12 cellular contexts compared by ENCODE assay signal in the genomic region with DNA sequence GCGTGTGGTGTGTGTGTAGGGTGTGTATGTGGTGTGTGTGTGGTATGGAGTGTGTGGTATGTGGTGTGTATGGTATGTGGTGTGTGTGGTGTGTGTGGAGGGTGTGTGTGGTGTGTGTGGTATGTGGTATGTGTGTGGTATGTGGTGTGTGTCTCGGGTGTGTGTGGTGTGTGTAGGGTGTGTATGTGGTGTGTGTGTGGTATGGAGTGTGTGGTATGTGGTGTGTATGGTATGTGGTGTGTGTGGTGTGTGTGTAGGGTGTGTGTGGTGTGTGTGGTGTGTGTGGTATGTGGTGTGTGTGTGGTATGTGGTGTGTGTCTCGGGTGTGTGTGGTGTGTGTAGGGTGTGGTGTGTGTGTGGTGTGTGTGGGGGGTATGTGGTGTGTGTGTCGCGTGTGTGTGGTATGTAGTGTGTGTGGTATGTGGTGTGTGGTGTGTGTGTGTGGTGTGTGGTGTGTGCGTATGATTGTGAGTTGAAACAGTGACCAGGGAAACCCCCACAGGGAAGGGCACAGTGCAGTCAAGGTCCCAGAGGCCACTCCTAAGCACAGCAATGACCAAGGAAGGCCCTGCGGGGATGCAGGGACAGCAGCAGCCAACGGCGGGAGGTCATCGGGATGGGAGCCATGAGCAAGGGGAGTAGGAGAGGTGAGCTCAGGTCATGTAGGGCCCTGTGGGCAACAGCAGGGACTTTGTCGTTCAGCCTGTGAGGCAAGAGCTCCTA. TPM values are rescaled to one million over a fixed set of nuclear protein-coding genes. Genes with fewer than 3 reads are reported as not detected.
A peak's percentile ranks its signal among the peaks of the same experiment; 100 is the strongest.
DNase-seq lines count a peak whose midpoint lies in the region; ATAC-seq and TF ChIP-seq lines count a peak whose summit lies in the region.
"Had no signal": no experiment of that assay in that cellular context is flagged by ENCODE, and none has a peak within 500 bp of the region (broad histone marks: within the 10 kb centered on the region; RNA-seq: fewer than 3 reads in every experiment).

No MANE protein-coding gene starts in this region.

- peaks cover 5% of the 10 kb centered on the region; the same call in 1 of the 2 replicates for H4K20me1 ChIP-seq in IMR-90 (ENCODE audit: insufficient read depth, low read length)
- H4K20me1 ChIP-seq: BLaER1 had no signal

- H3K4me3 Mint-ChIP-seq in activated CD4-positive, alpha-beta T cell treated with anti-CD3 and anti-CD28 coated beads for 36 hours, result no peak overlapping the region
- no peak overlapping the region for H3K4me3 Mint-ChIP-seq in activated CD8-positive, alpha-beta T cell treated with anti-CD3 and anti-CD28 coated beads for 36 hours
- H3K4me3 Mint-ChIP-seq: stimulated activated naive CD8-positive, alpha-beta T cell treated with anti-CD3 and anti-CD28 coated beads, Interleukin-15, Interleukin-2, amounts not matched to agents 100 ng/mL and 50 ng/mL, for 24 hours had no signal

- POLR2A ChIA-PET in activated CD4-positive, alpha-beta T cell treated with anti-CD3 and anti-CD28 coated beads for 36 hours (lab: Charles Lee), result no interaction called here
- POLR2A ChIA-PET in IMR-90 (lab: Charles Lee; ENCODE audit: unreplicated experiment), result no interaction called here
- POLR2A ChIA-PET in activated CD8-positive, alpha-beta T cell treated with anti-CD3 and anti-CD28 coated beads for 36 hours (lab: Charles Lee), result interaction anchor here (0.6 to 2.1 kb wide), 3 partner anchors 21 to 184 kb away, joined by 3 to 6 read pairs (median 3); no protein-coding TSS in a partner anchor

- 91% methylated on average over 3 of the region's 11 CpGs; no CpG with 5 or more reads in 1 of the 2 experiments for WGBS in IMR-90 (ENCODE audit: extremely low coverage in 2 of 2, insufficient read length in 1 of 2), 2 experiments
- 100% methylated on average over 1 to 6 of the region's 11 CpGs for WGBS in neuronal stem cell (ENCODE audit: extremely low coverage in 2 of 2, insufficient read length in 2 of 2, insufficient replicate concordance in 1 of 2), 2 donors

- H3K79me1 ChIP-seq in IMR-90 (ENCODE audit: low read depth in 1 of 2, low read length in 2 of 2) (peaks cover 14 to 37% of the 10 kb centered on the region in 2 experiments), neuronal stem cell (ENCODE audit: low read depth, low read length) (peaks cover 20% of the 10 kb centered on the region)

- H3K36me3 Mint-ChIP-seq in activated CD4-positive, alpha-beta T cell treated with anti-CD3 and anti-CD28 coated beads for 36 hours (ENCODE audit: low read depth), result no peaks in the 10 kb centered on the region
- H3K36me3 Mint-ChIP-seq in activated CD8-positive, alpha-beta T cell treated with anti-CD3 and anti-CD28 coated beads for 36 hours (ENCODE audit: low read depth), result no peaks in the 10 kb centered on the region

- no peak overlapping the region for H2BK12ac ChIP-seq in neuronal stem cell (ENCODE audit: low read length)

- no peak for TF ChIP-seq RAD21 in IMR-90 (IDR thresholded peaks at IDR 0.05; ENCODE audit: low read length)

- intact Hi-C loops in activated CD4-positive, alpha-beta T cell treated with anti-CD3 and anti-CD28 coated beads for 36 hours (cut with DNase I, micrococcal nuclease), result loop anchor here (5.0 kb wide), 4 partner anchors 187 to 378 kb away; partner anchors contain the start of genes PIM3 (in 1 of the 2) and SCO2 (in 1 of the 2)
- intact Hi-C loops in IMR-90 (cut with micrococcal nuclease), result no loop called here
- intact Hi-C loops in activated CD8-positive, alpha-beta T cell treated with anti-CD3 and anti-CD28 coated beads for 36 hours (cut with micrococcal nuclease), result loop anchor here (5.0 kb wide), 2 partner anchors 68 to 88 kb away; partner anchors contain the start of genes HDAC10 and MAPK11

- in situ Hi-C loops in IMR-90 (cut with MboI; ENCODE audit: low sequenced_read_pairs), result no loop called here

- H4K8ac ChIP-seq in IMR-90 (ENCODE audit: low read depth in 2 of 2, low read length in 2 of 2) (no peak overlapping the region), neuronal stem cell (ENCODE audit: low read depth, low read length) (no peak overlapping the region)

- no peak for ATAC-seq in activated CD4-positive, alpha-beta T cell treated with anti-CD3 and anti-CD28 coated beads for 36 hours
- no peak for ATAC-seq in IMR-90 (ENCODE audit: low read depth)
- ATAC-seq in activated CD8-positive, alpha-beta T cell treated with anti-CD3 and anti-CD28 coated beads for 36 hours, result no peak
- no peak for ATAC-seq in GM18870 (IDR thresholded peaks at IDR 0.05; ENCODE audit: unreplicated experiment)

- H3K23ac ChIP-seq in IMR-90 (ENCODE audit: low read depth, low read length) (peak overlapping the region; percentile 66), neuronal stem cell (ENCODE audit: low read depth, low read length, poor library complexity) (peak overlapping the region; percentile 22)

- peaks cover 7% of the 10 kb centered on the region for H3K4me1 Mint-ChIP-seq in activated CD4-positive, alpha-beta T cell treated with anti-CD3 and anti-CD28 coated beads for 36 hours
- peaks cover 13% of the 10 kb centered on the region for H3K4me1 Mint-ChIP-seq in activated CD8-positive, alpha-beta T cell treated with anti-CD3 and anti-CD28 coated beads for 36 hours (ENCODE audit: low read depth)

- H2AK9ac ChIP-seq in IMR-90 (replicated peaks; ENCODE audit: low read depth, low read length, poor library complexity), result peak overlapping the region; percentile 72

- H2BK15ac ChIP-seq in IMR-90 (ENCODE audit: low read depth, low read length), result no peak overlapping the region
- H2BK15ac ChIP-seq in neuronal stem cell (ENCODE audit: low read length), result no peak overlapping the region

- no peak overlapping the region for H4K5ac ChIP-seq in IMR-90 (ENCODE audit: low read depth, low read length)

- H3K27ac ChIP-seq in IMR-90 (ENCODE audit: insufficient read depth, low read length) (no peak overlapping the region), neuronal stem cell (replicated peaks; ENCODE audit: low read length) (no peak overlapping the region)
- H3K27ac ChIP-seq: BLaER1 had no signal

- H3K4me2 ChIP-seq in IMR-90 (ENCODE audit: low read depth, low read length) (no peak overlapping the region), neuronal stem cell (ENCODE audit: insufficient read depth, low read length, poor library complexity, severe bottlenecking) (no peak overlapping the region)
- H3K4me2 ChIP-seq: BLaER1 had no signal

- H2BK120ac ChIP-seq in IMR-90 (ENCODE audit: low read depth, low read length), result no peak overlapping the region
- H2BK120ac ChIP-seq in neuronal stem cell (ENCODE audit: low read depth, low read length), result no peak overlapping the region

- H3K9me3 ChIP-seq in IMR-90 (ENCODE audit: control insufficient read depth, insufficient read depth, low read length) (no peaks in the 10 kb centered on the region), neuronal stem cell (replicated peaks in 1 of 2; ENCODE audit: control insufficient read depth in 2 of 2, insufficient read depth in 1 of 2, low read depth in 1 of 2, low read length in 2 of 2) (peaks cover 0 to 34% of the 10 kb centered on the region in 2 donors)
- H3K9me3 ChIP-seq: BLaER1 had no signal

- H3K4ac ChIP-seq in IMR-90 (ENCODE audit: low read depth, low read length) (no peak overlapping the region), neuronal stem cell (ENCODE audit: low read length) (no peak overlapping the region)

- no peak for TF ChIP-seq POLR2A in IMR-90 (IDR thresholded peaks at IDR 0.05; ENCODE audit: low read depth, low read length)

- H3K4me3 ChIP-seq in IMR-90 (ENCODE audit: insufficient read depth, low read depth, low read length) (no peak overlapping the region), neuronal stem cell (ENCODE audit: low read length in 2 of 2) (peak overlapping the region in 1 of 2 donors; percentile 73)
- H3K4me3 ChIP-seq: BLaER1 had no signal

- H2AK5ac ChIP-seq in IMR-90 (ENCODE audit: low read depth, low read length) (peak overlapping the region; percentile 87), neuronal stem cell (ENCODE audit: low read depth, low read length) (no peak overlapping the region)

- no peak overlapping the region for H2BK20ac ChIP-seq in IMR-90 (ENCODE audit: low read depth, low read length)

- no peak for TF ChIP-seq CTCF in IMR-90 (conservative IDR thresholded peaks at IDR 0.05; ENCODE audit: low read depth, low read length)
- no peak for TF ChIP-seq CTCF in activated CD8-positive, alpha-beta T cell treated with anti-CD3 and anti-CD28 coated beads for 36 hours (IDR thresholded peaks at IDR 0.05)

- CTCF ChIA-PET in activated CD4-positive, alpha-beta T cell treated with anti-CD3 and anti-CD28 coated beads for 36 hours (lab: Charles Lee), result interaction anchor here (1.1 to 2.7 kb wide), 5 partner anchors 13 to 98 kb away, joined by 3 to 31 read pairs (median 11); partner anchors contain the start of genes DENND6B and HDAC10
- CTCF ChIA-PET in IMR-90 (lab: Yijun Ruan, JAX), result interaction anchor here (2.2 kb wide), 1 partner anchor 96 kb away, joined by 10 read pairs; no protein-coding TSS in a partner anchor
- CTCF ChIA-PET in activated CD8-positive, alpha-beta T cell treated with anti-CD3 and anti-CD28 coated beads for 36 hours (lab: Charles Lee), result interaction anchor here (1.5 to 2.7 kb wide), 8 partner anchors 13 to 185 kb away, joined by 3 to 37 read pairs (median 17); partner anchors contain the start of genes DENND6B, HDAC10 and SCO2

- no TSS peak for BruUV-seq in IMR-90 (replicated peaks; lab: Mats Ljungman, UMichigan)

- no peaks in the 10 kb centered on the region for H3K9me3 Mint-ChIP-seq in activated CD4-positive, alpha-beta T cell treated with anti-CD3 and anti-CD28 coated beads for 36 hours (ENCODE audit: low read depth)
- H3K9me3 Mint-ChIP-seq in activated CD8-positive, alpha-beta T cell treated with anti-CD3 and anti-CD28 coated beads for 36 hours, result no peaks in the 10 kb centered on the region
- H3K9me3 Mint-ChIP-seq: stimulated activated naive CD8-positive, alpha-beta T cell treated with anti-CD3 and anti-CD28 coated beads, Interleukin-15, Interleukin-2, amounts not matched to agents 100 ng/mL and 50 ng/mL, for 24 hours had no signal

- peak; percentile 36 for DNase-seq in activated CD4-positive, alpha-beta T cell treated with anti-CD3 and anti-CD28 coated beads for 36 hours
- no peak for DNase-seq in activated CD4-positive, alpha-beta T cell treated with anti-CD3 and anti-CD28 coated beads for 4 hours
- no peak for DNase-seq in IMR-90
- peak; percentile 33 for DNase-seq in activated CD8-positive, alpha-beta T cell treated with anti-CD3 and anti-CD28 coated beads for 36 hours
- no peak for DNase-seq in neuronal stem cell (ENCODE audit: low spot score)
- no peak for DNase-seq in amygdala (lab: John Stamatoyannopoulos, UW)
- no peak for DNase-seq in cortex of kidney (lab: John Stamatoyannopoulos, UW)
- DNase-seq: cerebellar nuclear complex, NCI-H1048 had no signal

- no peaks in the 10 kb centered on the region for H3K36me3 ChIP-seq in IMR-90 (ENCODE audit: control insufficient read depth, insufficient read depth, low read length)
- peaks cover 0 to 26% of the 10 kb centered on the region in 2 donors for H3K36me3 ChIP-seq in neuronal stem cell (replicated peaks in 1 of 2; ENCODE audit: control insufficient read depth in 2 of 2, insufficient read depth in 2 of 2, low read length in 2 of 2)
- H3K36me3 ChIP-seq: BLaER1 had no signal

- no peaks in the 10 kb centered on the region for H3K27me3 Mint-ChIP-seq in activated CD4-positive, alpha-beta T cell treated with anti-CD3 and anti-CD28 coated beads for 36 hours
- H3K27me3 Mint-ChIP-seq in activated CD8-positive, alpha-beta T cell treated with anti-CD3 and anti-CD28 coated beads for 36 hours, result no peaks in the 10 kb centered on the region
- H3K27me3 Mint-ChIP-seq: stimulated activated naive CD8-positive, alpha-beta T cell treated with anti-CD3 and anti-CD28 coated beads, Interleukin-15, Interleukin-2, amounts not matched to agents 100 ng/mL and 50 ng/mL, for 24 hours had no signal

- H2BK5ac ChIP-seq in IMR-90 (ENCODE audit: low read depth, low read length, poor library complexity, severe bottlenecking), result peak overlapping the region; percentile 94
- H2BK5ac ChIP-seq in neuronal stem cell (ENCODE audit: low read length), result no peak overlapping the region

- H3K14ac ChIP-seq in IMR-90 (replicated peaks; ENCODE audit: low read depth, low read length) (0 out of 2 replicates have a peak overlapping the region, but pooled peaks have one; percentile 32), neuronal stem cell (ENCODE audit: low read length) (no peak overlapping the region)

- H3K18ac ChIP-seq in IMR-90 (ENCODE audit: low read depth, low read length) (no peak overlapping the region), neuronal stem cell (ENCODE audit: low read length) (peak overlapping the region; percentile 80)

- H3K27ac Mint-ChIP-seq in activated CD4-positive, alpha-beta T cell treated with anti-CD3 and anti-CD28 coated beads for 36 hours, result no peak overlapping the region
- no peak overlapping the region for H3K27ac Mint-ChIP-seq in activated CD8-positive, alpha-beta T cell treated with anti-CD3 and anti-CD28 coated beads for 36 hours
- H3K27ac Mint-ChIP-seq: stimulated activated naive CD8-positive, alpha-beta T cell treated with anti-CD3 and anti-CD28 coated beads, Interleukin-15, Interleukin-2, amounts not matched to agents 100 ng/mL and 50 ng/mL, for 24 hours had no signal

- H3K56ac ChIP-seq in IMR-90 (ENCODE audit: extremely low read depth, insufficient read depth, low read length), result no peak overlapping the region

- peaks cover 34% of the 10 kb centered on the region for H3K9me1 ChIP-seq in IMR-90 (ENCODE audit: insufficient read depth, low read length)

- H4K91ac ChIP-seq in IMR-90 (ENCODE audit: insufficient read depth, low read depth, low read length) (no peak overlapping the region), neuronal stem cell (ENCODE audit: low read depth, low read length, poor library complexity) (peak overlapping the region; percentile 69)

- H2AFZ ChIP-seq in IMR-90 (replicated peaks; ENCODE audit: low read length, poor library complexity) (peak overlapping the region; percentile 14), neuronal stem cell (ENCODE audit: low read length) (no peak overlapping the region)

- peaks cover 2% of the 10 kb centered on the region; the same call in 1 of the 2 replicates for H3K4me1 ChIP-seq in IMR-90 (ENCODE audit: control insufficient read depth, insufficient read depth, low read length)
- peaks cover 4 to 19% of the 10 kb centered on the region in 2 donors for H3K4me1 ChIP-seq in neuronal stem cell (ENCODE audit: control insufficient read depth in 2 of 2, insufficient read depth in 1 of 2, low read depth in 1 of 2, low read length in 2 of 2)

- dilution Hi-C loops in IMR-90 (cut with HindIII; ENCODE audit: low sequenced_read_pairs, unreplicated experiment), result no loop called here

- H3K9ac ChIP-seq in IMR-90 (ENCODE audit: low read depth, low read length) (no peak overlapping the region), neuronal stem cell (ENCODE audit: low read depth, low read length, poor library complexity) (peak overlapping the region; percentile 53)
- H3K9ac ChIP-seq: BLaER1 had no signal

- H3K27me3 ChIP-seq in IMR-90 (ENCODE audit: control insufficient read depth, insufficient read depth, low read length) (no peaks in the 10 kb centered on the region), neuronal stem cell (ENCODE audit: control insufficient read depth in 3 of 3, insufficient read depth in 3 of 3, low read depth in 1 of 3, low read length in 3 of 3) (peaks cover 0 to 25% (median 0%) of the 10 kb centered on the region in 3 experiments)
- H3K27me3 ChIP-seq: BLaER1 had no signal

RNA-seq across cellular contexts. Expression of gene PPP6R2, which starts 2.8 kb away (rescaled TPM):
- 10 to 100 TPM; 37.3 to 39.5 TPM for total RNA-seq in activated CD4-positive, alpha-beta T cell treated with anti-CD3 and anti-CD28 coated beads for 36 hours
- 49.4 and 51.6 TPM in 2 replicates for total RNA-seq in IMR-90 (2012; rRNA removed)
- polyA plus RNA-seq in IMR-90 (2012; rRNA removed), result 46.9 and 49.2 TPM in 2 replicates
- 42.4 and 51.0 TPM in 2 replicates for polyA plus RNA-seq in IMR-90 (2012; cell fraction: cytosol; rRNA removed)
- 130 and 243 TPM in 2 replicates for polyA plus RNA-seq in IMR-90 (2012; cell fraction: nucleus; rRNA removed; ENCODE audit: low replicate concordance)
- total RNA-seq in activated CD8-positive, alpha-beta T cell treated with anti-CD3 and anti-CD28 coated beads for 36 hours, result 10 to 100 TPM; 44.2 to 44.3 TPM
- polyA plus RNA-seq in neuronal stem cell (2013, experiment 1 of 2), result 26.8 TPM
- polyA plus RNA-seq in neuronal stem cell (2013, experiment 2 of 2), result 24.9 TPM

RNA-seq across cellular contexts. Expression of gene DENND6B, which starts 13.5 kb away (rescaled TPM):
- total RNA-seq in activated CD4-positive, alpha-beta T cell treated with anti-CD3 and anti-CD28 coated beads for 36 hours, result 1 to 10 TPM; 2.8 TPM
- 0.36 and 0.56 TPM in 2 replicates for total RNA-seq in IMR-90 (2012; rRNA removed)
- polyA plus RNA-seq in IMR-90 (2012; rRNA removed), result 4.9 and 5.3 TPM in 2 replicates
- 3.0 and 4.6 TPM in 2 replicates for polyA plus RNA-seq in IMR-90 (2012; cell fraction: cytosol; rRNA removed)
- 15.5 and 36.4 TPM in 2 replicates for polyA plus RNA-seq in IMR-90 (2012; cell fraction: nucleus; rRNA removed; ENCODE audit: low replicate concordance)
- 1 to 10 TPM; 4.6 to 5.3 TPM for total RNA-seq in activated CD8-positive, alpha-beta T cell treated with anti-CD3 and anti-CD28 coated beads for 36 hours
- 12.7 TPM for polyA plus RNA-seq in neuronal stem cell (2013, experiment 1 of 2)
- polyA plus RNA-seq in neuronal stem cell (2013, experiment 2 of 2), result 11.7 TPM

RNA-seq across cellular contexts. Expression of gene PLXNB2, which starts 32.9 kb away (rescaled TPM):
- total RNA-seq in activated CD4-positive, alpha-beta T cell treated with anti-CD3 and anti-CD28 coated beads for 36 hours, result 1 to 10 TPM; 5.5 to 6.3 TPM
- total RNA-seq in IMR-90 (2012; rRNA removed), result 73.1 and 84.7 TPM in 2 replicates
- 202 and 220 TPM in 2 replicates for polyA plus RNA-seq in IMR-90 (2012; rRNA removed)
- polyA plus RNA-seq in IMR-90 (2012; cell fraction: cytosol; rRNA removed), result 120 and 220 TPM in 2 replicates
- polyA plus RNA-seq in IMR-90 (2012; cell fraction: nucleus; rRNA removed; ENCODE audit: low replicate concordance), result 452 and 943 TPM in 2 replicates
- 10 to 100 TPM; 22.1 to 26.4 TPM for total RNA-seq in activated CD8-positive, alpha-beta T cell treated with anti-CD3 and anti-CD28 coated beads for 36 hours
- 71.0 TPM for polyA plus RNA-seq in neuronal stem cell (2013, experiment 1 of 2)
- polyA plus RNA-seq in neuronal stem cell (2013, experiment 2 of 2), result 69.8 TPM

Comparison
In these comparisons a context has a peak if more than half of its experiments do, and no peak if none do; other contexts are left out.
1. DNase-seq: peak in activated CD4-positive, alpha-beta T cell treated with anti-CD3 and anti-CD28 coated beads for 36 hours (single experiment) and activated CD8-positive, alpha-beta T cell treated with anti-CD3 and anti-CD28 coated beads for 36 hours (single experiment); none in activated CD4-positive, alpha-beta T cell treated with anti-CD3 and anti-CD28 coated beads for 4 hours (0 of 2), IMR-90 (single experiment), neuronal stem cell (single experiment), amygdala (0 of 56) and cortex of kidney (single experiment).